Comparison of ENCODE assay signal across 1 cellular context in genomic region chrX:13697440-13697839, GRCh38.
TF ChIP-seq lines count a peak whose summit lies in the region.

No MANE protein-coding gene starts in this region.

TF ChIP-seq in GM12878, 131 proteins besides CTCF, POLR2A, EP300 and RAD21:
- TF ChIP-seq CEBPZ (IDR thresholded peaks at IDR 0.05; ENCODE audit: low read depth, low read length) (no peak), ATF2 (IDR thresholded peaks at IDR 0.05; ENCODE audit: low read length) (peak; percentile 71), RELB (IDR thresholded peaks at IDR 0.05; ENCODE audit: low read depth) (peak; percentile 73), E2F8 (IDR thresholded peaks at IDR 0.05; ENCODE audit: low read depth, partially characterized antibody) (no peak), MTA2 (IDR thresholded peaks at IDR 0.05; ENCODE audit: low read depth) (peak; percentile 48; the same call in 1 of the 2 replicates), ZNF384 (IDR thresholded peaks at IDR 0.05; ENCODE audit: borderline replicate concordance, low read depth, low read length) (peak; percentile 80; the same call in 1 of the 2 replicates), SMAD1 (IDR thresholded peaks at IDR 0.05; ENCODE audit: low read depth, partially characterized antibody) (peak; percentile 75), CREB1 (IDR thresholded peaks at IDR 0.05; ENCODE audit: low read depth) (0 out of 2 replicates have a peak, but pooled peaks have one; percentile 10), RUNX3 (IDR thresholded peaks at IDR 0.05; ENCODE audit: low read length) (peak; percentile 24; the same call in 1 of the 2 replicates), MEF2B (IDR thresholded peaks at IDR 0.05; ENCODE audit: partially characterized antibody, poor library complexity, severe bottlenecking) (peak; percentile 89), TBL1XR1 (IDR thresholded peaks at IDR 0.05; ENCODE audit: low read depth, low read length) (no peak), SKIL (IDR thresholded peaks at IDR 0.05; ENCODE audit: low read depth, poor library complexity, severe bottlenecking) (peak; percentile 26), IKZF1 (conservative IDR thresholded peaks at IDR 0.05) (peak; percentile 48; the same call in 1 of the 2 replicates), IKZF2 (IDR thresholded peaks at IDR 0.05) (peak; percentile 40 to 65; a peak in 2 of 4 replicates), BCL3 (IDR thresholded peaks at IDR 0.05; ENCODE audit: borderline replicate concordance, insufficient read depth, low read depth, low read length, poor library complexity, severe bottlenecking) (peak; percentile 11), CUX1 (IDR thresholded peaks at IDR 0.05; ENCODE audit: insufficient replicate concordance, low read depth, low read length) (peak; percentile 50), RAD51 (IDR thresholded peaks at IDR 0.05) (0 out of 2 replicates have a peak, but pooled peaks have one; percentile 21), SUZ12 (IDR thresholded peaks at IDR 0.05; ENCODE audit: unreplicated experiment) (no peak)
